20 cellular contexts compared by ENCODE assay signal in the genomic region with DNA sequence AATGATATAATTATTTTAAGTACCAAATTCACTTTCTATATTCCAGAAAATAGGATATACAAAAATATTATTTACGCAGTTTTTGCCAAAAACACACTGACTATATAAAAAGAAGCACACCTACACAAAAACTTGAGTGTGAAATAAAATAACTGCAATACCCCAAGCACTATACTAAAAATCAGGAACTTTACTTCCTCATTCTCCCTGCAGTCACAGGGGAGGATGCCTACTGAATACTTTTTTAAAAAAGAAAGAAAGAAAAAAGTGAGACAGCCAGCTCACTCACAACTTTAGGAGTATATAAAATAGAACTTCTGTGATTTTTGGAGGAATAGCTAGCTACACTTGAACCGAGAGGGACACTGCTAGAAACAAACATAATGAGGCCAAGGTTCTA.
"Had no signal": no experiment of that assay in that cellular context is flagged by ENCODE, and none has a peak within 500 bp of the region (broad histone marks: within the 10 kb centered on the region; RNA-seq: fewer than 3 reads in every experiment).

No MANE protein-coding gene starts in this region.

- H3K4me3 Mint-ChIP-seq: activated CD4-positive, alpha-beta T cell treated with anti-CD3 and anti-CD28 coated beads, Interleukin-2, amount 10 ng/mL, durations not matched to agents 24 days and 14 days; activated CD8-positive, alpha-beta T cell treated with anti-CD3 and anti-CD28 coated beads, Interleukin-2, amount 10 ng/mL, durations not matched to agents 7 days and 5 days; nephron progenitor cell; T-cell had no signal

- H3K36me3 ChIP-seq: colonic mucosa, right atrium auricular region had no signal

- H3K4me2 ChIP-seq: hepatocyte had no signal

- ATAC-seq: activated T-cell treated with anti-CD3 and anti-CD28 coated beads, Interleukin-2, amount 50 U/mL, for 72 hours; body of pancreas; esophagus mucosa; stimulated activated naive CD8-positive, alpha-beta T cell treated with anti-CD3 and anti-CD28 coated beads, Interleukin-15, Interleukin-2, amounts not matched to agents 100 U/mL and 50 U/mL, for 24 hours had no signal

- H3K27ac ChIP-seq: body of pancreas, colonic mucosa, hepatocyte, right atrium auricular region had no signal

- H2AFZ ChIP-seq: hepatocyte had no signal

- H3K9me3 ChIP-seq: body of pancreas, colonic mucosa, right atrium auricular region had no signal

- H3K4me1 ChIP-seq: body of pancreas, colonic mucosa, right atrium auricular region had no signal

- DNase-seq: activated CD4-positive, alpha-beta T cell treated with anti-CD3 and anti-CD28 coated beads, Interleukin-2, amount 10 ng/mL, durations not matched to agents 24 days and 14 days; activated CD8-positive, alpha-beta memory T cell treated with anti-CD3 and anti-CD28 coated beads, Interleukin-2, amount 50 U/mL, for 48 hours; activated CD8-positive, alpha-beta T cell treated with anti-CD3 and anti-CD28 coated beads, Interleukin-2, amount 10 ng/mL, durations not matched to agents 7 days and 5 days; activated gamma-delta T cell; activated T-cell treated with anti-CD3 and anti-CD28 coated beads, Interleukin-2, amount 50 U/mL, for 72 hours; amniotic stem cell; body of pancreas; colonic mucosa; islet precursor cell; nephron progenitor cell; stimulated activated CD4-positive, alpha-beta T cell treated with anti-CD3 and anti-CD28 coated beads, Interleukin-4, amount 100 ng/mL, for 1 hour; stimulated activated naive CD8-positive, alpha-beta T cell treated with anti-CD3 and anti-CD28 coated beads, Interleukin-15, Interleukin-2, amounts not matched to agents 100 U/mL and 50 U/mL, for 24 hours; T-cell; T1000; trophoblast cell had no signal

- H3K9me3 Mint-ChIP-seq: activated CD4-positive, alpha-beta T cell treated with anti-CD3 and anti-CD28 coated beads, Interleukin-2, amount 10 ng/mL, durations not matched to agents 24 days and 14 days; activated T-cell treated with anti-CD3 and anti-CD28 coated beads, Interleukin-2, amount 50 U/mL, for 72 hours; nephron progenitor cell; T-cell had no signal

- H3K4me3 ChIP-seq: body of pancreas, colonic mucosa, hepatocyte, right atrium auricular region had no signal

- H3K27me3 Mint-ChIP-seq: activated CD4-positive, alpha-beta T cell treated with anti-CD3 and anti-CD28 coated beads, Interleukin-2, amount 10 ng/mL, durations not matched to agents 24 days and 14 days; activated naive CD8-positive, alpha-beta T cell; progenitor cell of endocrine pancreas; T-cell had no signal

- H3K27me3 ChIP-seq: body of pancreas, colonic mucosa, hepatocyte, right atrium auricular region had no signal

- H3K27ac Mint-ChIP-seq: activated CD4-positive, alpha-beta T cell treated with anti-CD3 and anti-CD28 coated beads, Interleukin-2, amount 10 ng/mL, durations not matched to agents 24 days and 14 days; progenitor cell of endocrine pancreas had no signal
